ENCODE assay signal across 8 cellular contexts in genomic region chr11:66267379-66268209, GRCh38. TPM values are rescaled to one million over a fixed set of nuclear protein-coding genes. Genes with fewer than 3 reads are reported as not detected.
DNase-seq lines count a peak whose midpoint lies in the region; ATAC-seq and TF ChIP-seq lines count a peak whose summit lies in the region.

No MANE protein-coding gene starts in this region.

- peak; percentile 30 for ATAC-seq in GM18873 (IDR thresholded peaks at IDR 0.05; ENCODE audit: low FRiP score, unreplicated experiment)
- ATAC-seq in HG03135 (IDR thresholded peaks at IDR 0.05; ENCODE audit: unreplicated experiment), result peak; percentile 37
- ATAC-seq in effector memory CD8-positive, alpha-beta T cell (replicated peaks), result peak; percentile 58

- peak overlapping the region; percentile 89 to 97 for H3K27ac Mint-ChIP-seq in effector memory CD8-positive, alpha-beta T cell

- peaks cover 65% of the 10 kb centered on the region for H3K36me3 Mint-ChIP-seq in effector memory CD8-positive, alpha-beta T cell (ENCODE audit: insufficient read depth)

- no peak overlapping the region for H4K5ac ChIP-seq in mesendoderm (ENCODE audit: low read length)

- peaks cover 6% of the 10 kb centered on the region for H3K79me1 ChIP-seq in mesendoderm (ENCODE audit: low read length)

- H3K79me2 ChIP-seq in mesendoderm (ENCODE audit: control insufficient read depth, insufficient read depth, low read length), result peaks cover 6% of the 10 kb centered on the region

- peaks cover 42 to 43% of the 10 kb centered on the region in 2 donors for H3K4me1 Mint-ChIP-seq in effector memory CD8-positive, alpha-beta T cell (ENCODE audit: low read depth in 2 of 2)

- peaks cover 9% of the 10 kb centered on the region for H3K36me3 ChIP-seq in mesendoderm (ENCODE audit: control insufficient read depth, insufficient read depth, low read length)

- H2BK120ac ChIP-seq in mesendoderm (ENCODE audit: low read depth, low read length), result no peak overlapping the region

- H3K4me2 ChIP-seq in mesendoderm (ENCODE audit: low read length), result peak overlapping the region; percentile 74

- H3K27ac ChIP-seq in mesendoderm (ENCODE audit: low read depth, low read length), result peak overlapping the region; percentile 42

- no peaks in the 10 kb centered on the region for H3K4me1 ChIP-seq in mesendoderm (ENCODE audit: control insufficient read depth, low read depth, low read length)

- H3K4me3 ChIP-seq in mesendoderm (ENCODE audit: low read length), result peak overlapping the region; percentile 8

- no peak overlapping the region for H2AK5ac ChIP-seq in mesendoderm (ENCODE audit: low read length)

- H3K4ac ChIP-seq in mesendoderm (ENCODE audit: low read depth, low read length), result peak overlapping the region; percentile 72

- no peak overlapping the region for H2BK5ac ChIP-seq in mesendoderm (ENCODE audit: low read length)

- WGBS in mesendoderm (ENCODE audit: extremely low coverage, insufficient coverage, low lambda C conversion rate), result no CpG with 5 or more reads among the region's 61 CpGs

- H4K8ac ChIP-seq in mesendoderm (ENCODE audit: low read depth, low read length), result no peak overlapping the region

- H3K23ac ChIP-seq in mesendoderm (ENCODE audit: low read length), result no peak overlapping the region

- peak overlapping the region; percentile 61 for H3K18ac ChIP-seq in mesendoderm (ENCODE audit: low read length)

- peak overlapping the region; percentile 93 to 96 for H3K4me3 Mint-ChIP-seq in effector memory CD8-positive, alpha-beta T cell

- no peaks in the 10 kb centered on the region for H3K27me3 Mint-ChIP-seq in effector memory CD8-positive, alpha-beta T cell

- peak overlapping the region; percentile 69 for H3K9ac ChIP-seq in mesendoderm (ENCODE audit: low read length)

- H3K9me3 Mint-ChIP-seq in effector memory CD8-positive, alpha-beta T cell, result no peaks in the 10 kb centered on the region

- no peak; the same call in 1 of the 2 replicates for TF ChIP-seq CTCF in AG09319 (IDR thresholded peaks at IDR 0.05; ENCODE audit: low read depth, low read length)

- H3K27me3 ChIP-seq in mesendoderm (ENCODE audit: insufficient read depth, low read length, poor library complexity), result no peaks in the 10 kb centered on the region

- DNase-seq in AG09319 (ENCODE audit: extremely low read depth, low read depth), result peak; percentile 74
- peak; percentile 55 for DNase-seq in NCI-H82 treated with DMSO at 0.1 percent for 48 hours (lab: John Stamatoyannopoulos, UW; ENCODE audit: unreplicated experiment)
- peak; percentile 78 to 87 (median 84) for DNase-seq in activated CD8-positive, alpha-beta memory T cell treated with anti-CD3 and anti-CD28 coated beads for 48 hours (ENCODE audit: low read depth in 2 of 3, low spot score in 2 of 3)
- DNase-seq in effector memory CD8-positive, alpha-beta T cell, result peak; percentile 73 to 81 (median 76)
- DNase-seq in mesendoderm, result peak; percentile 92
- DNase-seq in stimulated activated CD8-positive, alpha-beta memory T cell treated with anti-CD3 and anti-CD28 coated beads, Interleukin-12 subunit alpha, Interleukin-12 subunit beta, amount 100 ng/mL, for 24 hours (ENCODE audit: extremely low read depth), result peak; percentile 73

- no peak overlapping the region for H2BK15ac ChIP-seq in mesendoderm (replicated peaks; ENCODE audit: low read depth)

- H3K56ac ChIP-seq in mesendoderm (ENCODE audit: low read length), result peak overlapping the region; percentile 73

RNA-seq across cellular contexts. Expression of gene RAB1B, which starts 0.8 kb away (rescaled TPM):
- polyA plus RNA-seq in mesendoderm (2013, experiment 1 of 2), result 110 TPM
- polyA plus RNA-seq in mesendoderm (2013, experiment 2 of 2), result 109 TPM

RNA-seq across cellular contexts. Expression of gene KLC2, which starts 10.1 kb away (rescaled TPM):
- 24.9 TPM for polyA plus RNA-seq in mesendoderm (2013, experiment 1 of 2)
- polyA plus RNA-seq in mesendoderm (2013, experiment 2 of 2), result 23.1 TPM

RNA-seq across cellular contexts. Expression of gene CNIH2, which starts 10.4 kb away (rescaled TPM):
- polyA plus RNA-seq in mesendoderm (2013, experiment 1 of 2), result 7.9 TPM
- polyA plus RNA-seq in mesendoderm (2013, experiment 2 of 2), result 7.0 TPM

RNA-seq across cellular contexts. Expression of gene YIF1A, which starts 21.3 kb away (rescaled TPM):
- 142 TPM for polyA plus RNA-seq in mesendoderm (2013, experiment 1 of 2)
- polyA plus RNA-seq in mesendoderm (2013, experiment 2 of 2), result 138 TPM

RNA-seq across cellular contexts. Expression of gene TMEM151A, which starts 24.1 kb away (rescaled TPM):
- 0.27 TPM for polyA plus RNA-seq in mesendoderm (2013, experiment 1 of 2)
- 0.21 TPM for polyA plus RNA-seq in mesendoderm (2013, experiment 2 of 2)

Comparison
In these comparisons a context has a peak if more than half of its experiments do, and no peak if none do; other contexts are left out.
1. Peak in every context shown above with its lines: DNase-seq, ATAC-seq, H3K4me3 ChIP-seq and H3K27ac ChIP-seq.